In the genomic region with DNA sequence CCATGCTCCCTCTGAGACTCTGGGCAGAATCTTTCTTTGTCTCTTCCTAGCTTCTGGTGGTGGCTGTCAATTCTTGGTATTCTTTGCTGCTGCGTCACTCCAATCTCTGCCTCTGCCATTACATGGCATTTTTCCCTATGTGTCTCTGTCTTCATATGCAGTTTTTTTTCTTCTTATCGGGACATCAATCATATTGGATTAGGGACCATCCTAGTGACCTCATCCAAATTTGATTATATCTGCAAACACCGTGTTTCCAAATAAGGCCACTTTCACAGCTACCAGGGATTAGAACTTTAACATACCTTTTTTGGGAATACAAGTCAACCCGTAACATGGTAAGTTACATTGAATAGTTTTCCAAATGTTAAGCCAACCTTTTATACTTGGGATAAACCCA, we compare ENCODE assay signal across 11 cellular contexts.
"Had no signal": no experiment of that assay in that cellular context is flagged by ENCODE, and none has a peak within 500 bp of the region (broad histone marks: within the 10 kb centered on the region; RNA-seq: fewer than 3 reads in every experiment).

No MANE protein-coding gene starts in this region.

- H3K4me1 ChIP-seq: HAP-1 had no signal

- DNase-seq: GM23248, GOT3, H7, H9, HCEC 1CT, HFFc6 had no signal

- H3K4me3 ChIP-seq: GM23248, GM23338, HAP-1 had no signal

- H3K4me2 ChIP-seq: GM23338 had no signal

- H3K9ac ChIP-seq: GM23248 had no signal

- H3K9me3 ChIP-seq: HAP-1 had no signal

- H3K27ac ChIP-seq: GM23248 had no signal

- H2AFZ ChIP-seq: GM23248, GM23338 had no signal

- ATAC-seq: GM23338, HCT116 had no signal

- FAIRE-seq: H1, H54 had no signal

- H3K36me3 ChIP-seq: HAP-1 had no signal
